8 cellular contexts compared by ENCODE assay signal in the genomic region with DNA sequence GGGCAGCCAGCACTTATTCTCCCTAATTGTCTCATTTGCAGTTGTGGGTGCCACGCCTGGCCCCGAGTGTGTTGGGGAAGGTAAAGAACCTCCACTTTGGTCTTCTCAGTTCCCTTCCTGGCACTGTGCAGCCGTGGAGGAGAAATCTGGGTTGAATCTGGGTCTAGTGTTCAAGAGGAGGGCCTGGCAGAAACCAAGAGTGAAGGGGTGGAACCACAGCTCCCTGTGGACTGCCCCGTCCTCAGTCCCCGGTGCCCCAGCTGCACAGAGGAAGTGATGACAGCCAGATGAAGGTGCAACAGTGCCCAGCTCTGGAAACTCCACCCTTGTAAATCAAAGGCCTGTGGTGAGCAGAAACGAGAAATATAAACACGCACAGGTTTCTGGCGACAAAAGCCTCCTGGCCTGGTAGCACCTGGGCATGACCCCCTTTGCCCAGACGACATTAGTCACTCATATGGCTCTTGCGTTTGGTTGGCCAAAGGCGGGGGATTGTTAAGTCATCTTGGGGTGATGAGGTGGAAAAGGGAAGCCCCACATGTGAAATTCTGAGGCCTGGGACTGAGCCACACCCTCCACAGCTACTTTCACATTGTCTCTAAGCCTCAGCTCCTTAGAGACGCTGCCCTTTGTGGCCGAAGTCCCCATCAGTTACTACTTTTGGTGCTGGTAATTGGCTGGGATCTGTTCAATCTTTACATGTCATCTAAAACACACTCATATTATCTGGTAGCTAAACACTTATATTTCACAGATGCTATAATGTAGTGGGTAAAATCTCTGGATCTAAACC. TPM values are rescaled to one million over a fixed set of nuclear protein-coding genes. Genes with fewer than 3 reads are reported as not detected.
A peak's percentile ranks its signal among the peaks of the same experiment; 100 is the strongest.
DNase-seq lines count a peak whose midpoint lies in the region; ATAC-seq and TF ChIP-seq lines count a peak whose summit lies in the region.

No MANE protein-coding gene starts in this region.

- CTCF ChIA-PET in RWPE1 (lab: Yijun Ruan, JAX) = interaction anchor here (1.2 to 1.3 kb wide), 2 partner anchors 39 to 74 kb away, joined by 3 read pairs; no protein-coding TSS in a partner anchor

- H3K36me3 Mint-ChIP-seq in activated naive CD4-positive, alpha-beta T cell treated with anti-CD3 and anti-CD28 coated beads, Interleukin-2, amount 50 U/mL, for 72 hours = peaks cover 6 to 17% of the 10 kb centered on the region in 2 donors

- ATAC-seq in GM18520 (IDR thresholded peaks at IDR 0.05; ENCODE audit: unreplicated experiment) (peak; percentile 49), HG02884 (IDR thresholded peaks at IDR 0.05; ENCODE audit: unreplicated experiment) (peak; percentile 44)
- peak; percentile 73 for ATAC-seq in activated naive CD4-positive, alpha-beta T cell treated with anti-CD3 and anti-CD28 coated beads, Interleukin-2, amount 50 U/mL, for 72 hours

- H3K9me3 Mint-ChIP-seq in activated naive CD4-positive, alpha-beta T cell treated with anti-CD3 and anti-CD28 coated beads, Interleukin-2, amount 50 U/mL, for 72 hours = no peaks in the 10 kb centered on the region

- no peak for TF ChIP-seq CTCF in RWPE1 (conservative IDR thresholded peaks at IDR 0.05; ENCODE audit: low read depth)

- DNase-seq in RWPE1 (ENCODE audit: low spot score) = no peak
- DNase-seq in activated naive CD4-positive, alpha-beta T cell treated with anti-CD3 and anti-CD28 coated beads, Interleukin-2, amount 50 U/mL, for 72 hours (ENCODE audit: low spot score in 2 of 2) = peak; percentile 76 to 96
- DNase-seq in NCI-H774 (lab: John Stamatoyannopoulos, UW) = no peak
- DNase-seq in NCI-H524 (lab: John Stamatoyannopoulos, UW) = no peak

- H3K36me3 ChIP-seq in mucosa of stomach (ENCODE audit: control insufficient read depth, insufficient read depth, low read length) = no peaks in the 10 kb centered on the region
- H3K36me3 ChIP-seq in subcutaneous abdominal adipose tissue (ENCODE audit: control insufficient read depth in 5 of 5, insufficient read depth in 5 of 5, low read length in 5 of 5) = no peaks in the 10 kb centered on the region

- H3K4me3 ChIP-seq in mucosa of stomach (ENCODE audit: low read length) (no peak overlapping the region), subcutaneous abdominal adipose tissue (ENCODE audit: low read depth in 1 of 5, low read length in 5 of 5) (no peak overlapping the region)

- H3K4me1 ChIP-seq in mucosa of stomach (ENCODE audit: control insufficient read depth, insufficient read depth, low read length) (peaks cover 36% of the 10 kb centered on the region), subcutaneous abdominal adipose tissue (ENCODE audit: control insufficient read depth in 5 of 5, insufficient read depth in 5 of 5, low read length in 5 of 5) (peaks cover 6 to 72% (median 49%) of the 10 kb centered on the region in 5 donors)

- H3K9ac ChIP-seq in mucosa of stomach (ENCODE audit: low read length) = peak overlapping the region; percentile 22
- peak overlapping the region in 1 of 5 donors; percentile 42 for H3K9ac ChIP-seq in subcutaneous abdominal adipose tissue (ENCODE audit: low read length in 5 of 5)

- POLR2A ChIA-PET in RWPE1 (lab: Yijun Ruan, JAX; ENCODE audit: low non-redundant PET) = no interaction called here

- peak overlapping the region; percentile 78 for H3K27ac ChIP-seq in RWPE1
- H3K27ac ChIP-seq in subcutaneous abdominal adipose tissue (ENCODE audit: low read depth, low read length) = peak overlapping the region; percentile 12

- peak overlapping the region; percentile 98 for H3K27ac Mint-ChIP-seq in activated naive CD4-positive, alpha-beta T cell treated with anti-CD3 and anti-CD28 coated beads, Interleukin-2, amount 50 U/mL, for 72 hours

- H3K9me3 ChIP-seq in mucosa of stomach (ENCODE audit: control insufficient read depth, low read length) (no peaks in the 10 kb centered on the region), subcutaneous abdominal adipose tissue (ENCODE audit: control insufficient read depth in 5 of 5, low read length in 5 of 5) (no peaks in the 10 kb centered on the region)

- H3K27me3 ChIP-seq in mucosa of stomach (ENCODE audit: control insufficient read depth, insufficient read depth, low read length) = peaks cover 10% of the 10 kb centered on the region
- no peaks in the 10 kb centered on the region for H3K27me3 ChIP-seq in subcutaneous abdominal adipose tissue (ENCODE audit: control insufficient read depth in 5 of 5, insufficient read depth in 4 of 5, low read length in 5 of 5)

RNA-seq across cellular contexts. Expression of gene ECE1, which starts 4.2 kb away (rescaled TPM):
- total RNA-seq in activated naive CD4-positive, alpha-beta T cell treated with anti-CD3 and anti-CD28 coated beads, Interleukin-2, amount 50 U/mL, for 72 hours = 100 to 1,000 TPM; 111 to 118 TPM

Comparison
In these comparisons a context has a peak if more than half of its experiments do, and no peak if none do; other contexts are left out.
1. DNase-seq: peak in activated naive CD4-positive, alpha-beta T cell treated with anti-CD3 and anti-CD28 coated beads, Interleukin-2, amount 50 U/mL, for 72 hours (2 of 2); none in RWPE1 (single experiment), NCI-H774 (single experiment) and NCI-H524 (0 of 2).
2. Peak in every context shown above with its lines, with median percentiles within 50 percentile points of each other: ATAC-seq.